In the genomic region with DNA sequence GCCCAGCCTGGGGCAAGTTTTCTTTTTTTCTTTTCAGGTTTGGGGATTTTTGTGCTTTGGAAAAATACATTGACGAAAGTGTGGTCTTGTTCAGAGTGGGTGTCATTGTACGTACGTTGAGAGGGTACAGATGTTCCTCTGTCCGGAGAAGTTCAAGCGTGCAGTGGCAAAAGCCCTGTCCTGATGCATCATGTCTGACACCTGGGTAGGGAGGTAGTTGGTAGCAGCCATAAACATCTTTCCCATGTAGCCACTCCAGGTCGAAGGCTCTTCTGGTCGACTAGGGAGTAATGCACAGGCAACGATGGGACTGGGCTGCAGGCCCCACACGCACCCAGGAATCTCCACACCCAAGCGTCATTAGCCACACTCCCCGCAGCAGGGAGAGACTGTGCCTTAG, we compare ENCODE assay signal across 35 cellular contexts.
"Had no signal": no experiment of that assay in that cellular context is flagged by ENCODE, and none has a peak within 500 bp of the region (broad histone marks: within the 10 kb centered on the region; RNA-seq: fewer than 3 reads in every experiment).

No MANE protein-coding gene starts in this region.

- H3K4me3 Mint-ChIP-seq: activated B cell treated with CpG ODN at 0.5 μM for 24 hours; activated CD4-positive, alpha-beta memory T cell treated with anti-CD3 and anti-CD28 coated beads for 36 hours; activated CD4-positive, alpha-beta T cell treated with anti-CD3 and anti-CD28 coated beads, Interleukin-2, amount 10 ng/mL, durations not matched to agents 24 days and 14 days; activated CD8-positive, alpha-beta T cell treated with anti-CD3 and anti-CD28 coated beads for 36 hours; activated naive CD4-positive, alpha-beta T cell treated with anti-CD3 and anti-CD28 coated beads for 36 hours; activated naive CD8-positive, alpha-beta T cell treated with anti-CD3 and anti-CD28 coated beads for 36 hours; activated T-cell treated with anti-CD3 and anti-CD28 coated beads, Interleukin-2, amount 50 U/mL, for 4 hours; activated T-cell treated with anti-CD3 and anti-CD28 coated beads, Interleukin-2, amount 50 U/mL, for 72 hours; activated T-helper 1 cell treated with anti-CD3 and anti-CD28 coated beads, Interleukin-12 subunit alpha, Interleukin-12 subunit beta, Interleukin-2, Interleukin-4 antibody, amounts not matched to agents 30 ng/mL and 10 ng/mL and 1 ng/mL, durations not matched to agents 14 hours and 24 hours and 36 hours; activated T-helper 17 cell treated with anti-CD3 and anti-CD28 coated beads, Interleukin-2, amount 50 U/mL, for 72 hours; T-helper 1 cell treated with Interleukin-12 subunit alpha and Interleukin-12 subunit beta and Interleukin-4 antibody, amounts not matched to agents 30 μg/mL and 1 μg/mL, for 36 hours; T-helper 2 cell treated with Interferon-gamma antibody and Interleukin-4, amounts not matched to agents 5 μg/mL and 100 μg/mL, for 36 hours had no signal

- H3K4me1 ChIP-seq: adrenal gland, body of pancreas, breast epithelium had no signal

- H3K27ac ChIP-seq: adrenal gland, body of pancreas, brain microvascular endothelial cell, breast epithelium, VCaP had no signal

- H3K36me3 Mint-ChIP-seq: activated naive CD4-positive, alpha-beta T cell treated with anti-CD3 and anti-CD28 coated beads, Interleukin-2, amount 50 U/mL, for 72 hours had no signal

- H3K9me3 ChIP-seq: adrenal gland, body of pancreas, breast epithelium had no signal

- H3K27me3 ChIP-seq: adrenal gland, body of pancreas, brain microvascular endothelial cell, breast epithelium had no signal

- H3K27ac Mint-ChIP-seq: activated B cell treated with CpG ODN at 0.5 μM for 24 hours; activated CD4-positive, alpha-beta memory T cell treated with anti-CD3 and anti-CD28 coated beads for 36 hours; activated CD4-positive, alpha-beta T cell treated with anti-CD3 and anti-CD28 coated beads, Interleukin-2, amount 10 ng/mL, durations not matched to agents 24 days and 14 days; activated CD8-positive, alpha-beta T cell treated with anti-CD3 and anti-CD28 coated beads for 36 hours; activated naive CD4-positive, alpha-beta T cell treated with anti-CD3 and anti-CD28 coated beads for 36 hours; activated naive CD4-positive, alpha-beta T cell treated with anti-CD3 and anti-CD28 coated beads, Interleukin-2, amount 50 U/mL, for 72 hours; activated naive CD8-positive, alpha-beta T cell treated with anti-CD3 and anti-CD28 coated beads for 36 hours; activated T-cell treated with anti-CD3 and anti-CD28 coated beads, Interleukin-2, amount 50 U/mL, for 72 hours; activated T-helper 1 cell treated with anti-CD3 and anti-CD28 coated beads, Interleukin-12 subunit alpha, Interleukin-12 subunit beta, Interleukin-2, Interleukin-4 antibody, amounts not matched to agents 30 ng/mL and 10 ng/mL and 1 ng/mL, durations not matched to agents 14 hours and 24 hours and 36 hours; activated T-helper 17 cell treated with anti-CD3 and anti-CD28 coated beads, Interleukin-2, amount 50 U/mL, for 72 hours; T-helper 1 cell treated with Interleukin-12 subunit alpha and Interleukin-12 subunit beta and Interleukin-4 antibody, amounts not matched to agents 30 μg/mL and 1 μg/mL, for 36 hours; T-helper 2 cell treated with Interferon-gamma antibody and Interleukin-4, amounts not matched to agents 5 μg/mL and 100 μg/mL, for 36 hours had no signal

- H3K27me3 Mint-ChIP-seq: activated B cell treated with CpG ODN at 0.5 μM for 24 hours; activated CD4-positive, alpha-beta memory T cell treated with anti-CD3 and anti-CD28 coated beads for 36 hours; activated CD4-positive, alpha-beta T cell treated with anti-CD3 and anti-CD28 coated beads, Interleukin-2, amount 10 ng/mL, durations not matched to agents 24 days and 14 days; activated CD8-positive, alpha-beta T cell treated with anti-CD3 and anti-CD28 coated beads for 36 hours; activated naive CD8-positive, alpha-beta T cell treated with anti-CD3 and anti-CD28 coated beads for 36 hours; activated T-helper 17 cell treated with anti-CD3 and anti-CD28 coated beads, Interleukin-2, amount 50 U/mL, for 72 hours had no signal

- DNase-seq: activated B cell treated with CpG ODN at 0.5 μM for 24 hours; activated CD4-positive, alpha-beta memory T cell treated with anti-CD3 and anti-CD28 coated beads for 36 hours; activated CD4-positive, alpha-beta T cell treated with anti-CD3 and anti-CD28 coated beads for 4 hours; activated CD4-positive, alpha-beta T cell treated with anti-CD3 and anti-CD28 coated beads, Interleukin-2, amount 10 ng/mL, durations not matched to agents 24 days and 14 days; activated CD4-positive, alpha-beta T cell treated with anti-CD3 and anti-CD28 coated beads, Interleukin-2, amount 50 U/mL, for 1 hour; activated CD4-positive, alpha-beta T cell treated with anti-CD3 and anti-CD28 coated beads, Interleukin-2, amount 50 U/mL, for 4 hours; activated CD4-positive, CD25-positive, alpha-beta regulatory T cell treated with anti-CD3 and anti-CD28 coated beads, Interleukin-2, amount 50 U/mL, for 72 hours; activated CD8-positive, alpha-beta memory T cell treated with anti-CD3 and anti-CD28 coated beads, Interleukin-2, amount 50 U/mL, for 4 hours; activated CD8-positive, alpha-beta T cell treated with anti-CD3 and anti-CD28 coated beads for 36 hours; activated effector memory CD4-positive, alpha-beta T cell treated with anti-CD3 and anti-CD28 coated beads, Interleukin-2, amount 50 U/mL, for 16 hours; activated gamma-delta T cell treated with Interleukin-2 at 50 U/mL for 16 hours; activated naive CD4-positive, alpha-beta T cell; activated naive CD4-positive, alpha-beta T cell treated with anti-CD3 and anti-CD28 coated beads for 36 hours; activated naive CD4-positive, alpha-beta T cell treated with anti-CD3 and anti-CD28 coated beads, Interleukin-2, amount 50 U/mL, for 16 hours; activated naive CD8-positive, alpha-beta T cell treated with anti-CD3 and anti-CD28 coated beads for 36 hours; activated T-cell treated with anti-CD3 and anti-CD28 coated beads for 4 hours; activated T-cell treated with anti-CD3 and anti-CD28 coated beads, Interleukin-2, amount 50 U/mL, for 1 hour; activated T-cell treated with anti-CD3 and anti-CD28 coated beads, Interleukin-2, amount 50 U/mL, for 4 hours; activated T-cell treated with anti-CD3 and anti-CD28 coated beads, Interleukin-2, amount 50 U/mL, for 72 hours; amniotic stem cell; aorta; body of pancreas; brain microvascular endothelial cell; central memory CD4-positive, alpha-beta T cell; T-helper 1 cell; T-helper 2 cell; T-helper 9 cell had no signal

- H3K4me1 Mint-ChIP-seq: activated B cell treated with CpG ODN at 0.5 μM for 24 hours had no signal

- H3K9me3 Mint-ChIP-seq: activated B cell treated with CpG ODN at 0.5 μM for 24 hours; activated CD4-positive, alpha-beta memory T cell treated with anti-CD3 and anti-CD28 coated beads for 36 hours; activated CD4-positive, alpha-beta T cell treated with anti-CD3 and anti-CD28 coated beads, Interleukin-2, amount 10 ng/mL, durations not matched to agents 24 days and 14 days; activated CD8-positive, alpha-beta T cell treated with anti-CD3 and anti-CD28 coated beads for 36 hours; activated naive CD4-positive, alpha-beta T cell treated with anti-CD3 and anti-CD28 coated beads for 36 hours; activated naive CD4-positive, alpha-beta T cell treated with anti-CD3 and anti-CD28 coated beads, Interleukin-2, amount 50 U/mL, for 72 hours; activated naive CD8-positive, alpha-beta T cell treated with anti-CD3 and anti-CD28 coated beads for 36 hours; activated T-cell treated with anti-CD3 and anti-CD28 coated beads, Interleukin-2, amount 50 U/mL, for 4 hours; activated T-cell treated with anti-CD3 and anti-CD28 coated beads, Interleukin-2, amount 50 U/mL, for 72 hours; activated T-helper 1 cell treated with anti-CD3 and anti-CD28 coated beads, Interleukin-12 subunit alpha, Interleukin-12 subunit beta, Interleukin-2, Interleukin-4 antibody, amounts not matched to agents 30 ng/mL and 10 ng/mL and 1 ng/mL, durations not matched to agents 14 hours and 24 hours and 36 hours; activated T-helper 17 cell treated with anti-CD3 and anti-CD28 coated beads, Interleukin-2, amount 50 U/mL, for 72 hours; T-helper 1 cell treated with Interleukin-12 subunit alpha and Interleukin-12 subunit beta and Interleukin-4 antibody, amounts not matched to agents 30 μg/mL and 1 μg/mL, for 36 hours; T-helper 2 cell treated with Interferon-gamma antibody and Interleukin-4, amounts not matched to agents 5 μg/mL and 100 μg/mL, for 36 hours had no signal
